22 cellular contexts compared by ENCODE assay signal in the genomic region with DNA sequence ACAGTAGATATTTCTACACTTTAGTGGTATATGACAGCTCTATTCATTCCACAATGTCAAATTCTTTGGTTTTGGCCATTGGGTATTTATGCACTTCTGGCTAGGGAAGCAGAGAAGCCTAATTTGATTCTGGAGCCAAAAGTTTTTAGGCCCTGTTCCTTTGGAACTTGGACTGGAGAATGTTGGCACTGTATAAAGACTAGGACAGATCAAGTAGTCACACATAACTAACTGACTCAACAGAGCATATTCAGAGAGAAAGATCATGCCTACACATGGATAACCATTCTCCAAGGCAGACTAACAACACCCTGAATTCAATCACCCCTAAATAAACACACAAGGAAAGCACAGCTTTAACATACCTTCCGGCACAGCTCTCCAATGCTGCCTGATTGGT.
"Had no signal": no experiment of that assay in that cellular context is flagged by ENCODE, and none has a peak within 500 bp of the region (broad histone marks: within the 10 kb centered on the region; RNA-seq: fewer than 3 reads in every experiment).

No MANE protein-coding gene starts in this region.

- ATAC-seq: activated T-cell treated with anti-CD3 and anti-CD28 coated beads, Interleukin-2, amount 50 U/mL, for 4 hours; left ventricle myocardium superior; stimulated activated naive B cell treated with anti-CD40 and anti-IgM and Interleukin-4, amounts not matched to agents 10 μg/mL and 1 μg/mL and 100 μg/mL, for 72 hours; WTC11 had no signal

- H3K9me3 Mint-ChIP-seq: activated naive CD8-positive, alpha-beta T cell treated with anti-CD3 and anti-CD28 coated beads, Interleukin-2, amount 10 ng/mL, durations not matched to agents 7 days and 5 days; activated T-cell treated with anti-CD3 and anti-CD28 coated beads, Interleukin-2, amount 50 U/mL, for 4 hours; activated T-helper 2 cell treated with anti-CD3 and anti-CD28 coated beads, Interferon-gamma antibody, Interleukin-2, Interleukin-4, amounts not matched to agents 10 μg/mL and 5 μg/mL and 100 μg/mL, durations not matched to agents 14 hours and 24 hours and 36 hours; neural crest cell; stimulated activated naive B cell treated with anti-CD40 and anti-IgM and Interleukin-4, amounts not matched to agents 10 μg/mL and 1 μg/mL and 100 μg/mL, for 72 hours; WTC11 had no signal

- DNase-seq: activated CD4-positive, alpha-beta T cell treated with anti-CD3 and anti-CD28 coated beads, Interleukin-2, amount 50 U/mL, for 48 hours; activated CD8-positive, alpha-beta memory T cell treated with anti-CD3 and anti-CD28 coated beads, Interleukin-2, amount 50 U/mL, for 48 hours; activated naive CD4-positive, alpha-beta T cell; activated naive CD8-positive, alpha-beta T cell treated with anti-CD3 and anti-CD28 coated beads, Interleukin-2, amount 10 ng/mL, durations not matched to agents 7 days and 5 days; activated T-cell treated with anti-CD3 and anti-CD28 coated beads, Interleukin-2, amount 50 U/mL, for 4 hours; amygdala; effector memory CD4-positive, alpha-beta T cell; foreskin melanocyte; glutamatergic neuron; hippocampal formation; kidney glomerular epithelial cell; left ventricle myocardium superior; mammary epithelial cell; stimulated activated CD4-positive, alpha-beta T cell treated with anti-CD3 and anti-CD28 coated beads, Interleukin-2, amount 100 ng/mL, for 48 hours; stimulated activated CD8-positive, alpha-beta memory T cell treated with anti-CD3 and anti-CD28 coated beads, Interleukin-4, amount 100 ng/mL, for 48 hours; stimulated activated naive B cell treated with anti-CD40 and anti-IgM and Interleukin-4, amounts not matched to agents 10 μg/mL and 1 μg/mL and 100 μg/mL, for 72 hours; T1000; trophoblast cell had no signal

- H3K4me3 Mint-ChIP-seq: activated naive CD8-positive, alpha-beta T cell treated with anti-CD3 and anti-CD28 coated beads, Interleukin-2, amount 10 ng/mL, durations not matched to agents 7 days and 5 days; activated T-cell treated with anti-CD3 and anti-CD28 coated beads, Interleukin-2, amount 50 U/mL, for 4 hours; neural crest cell; stimulated activated naive B cell treated with anti-CD40 and anti-IgM and Interleukin-4, amounts not matched to agents 10 μg/mL and 1 μg/mL and 100 μg/mL, for 72 hours; WTC11 had no signal

- H3K27ac ChIP-seq: cardiac muscle cell had no signal

- H3K4me1 Mint-ChIP-seq: activated naive CD8-positive, alpha-beta T cell treated with anti-CD3 and anti-CD28 coated beads, Interleukin-2, amount 10 ng/mL, durations not matched to agents 7 days and 5 days; neural crest cell had no signal

- H3K4me3 ChIP-seq: cardiac muscle cell had no signal

- H3K36me3 Mint-ChIP-seq: WTC11 had no signal

- H3K27ac Mint-ChIP-seq: activated naive CD8-positive, alpha-beta T cell treated with anti-CD3 and anti-CD28 coated beads, Interleukin-2, amount 10 ng/mL, durations not matched to agents 7 days and 5 days; activated T-helper 2 cell treated with anti-CD3 and anti-CD28 coated beads, Interferon-gamma antibody, Interleukin-2, Interleukin-4, amounts not matched to agents 10 μg/mL and 5 μg/mL and 100 μg/mL, durations not matched to agents 14 hours and 24 hours and 36 hours; stimulated activated naive B cell treated with anti-CD40 and anti-IgM and Interleukin-4, amounts not matched to agents 10 μg/mL and 1 μg/mL and 100 μg/mL, for 72 hours; WTC11 had no signal

- H3K27me3 Mint-ChIP-seq: activated naive CD8-positive, alpha-beta T cell treated with anti-CD3 and anti-CD28 coated beads, Interleukin-2, amount 10 ng/mL, durations not matched to agents 7 days and 5 days; stimulated activated naive B cell treated with anti-CD40 and anti-IgM and Interleukin-4, amounts not matched to agents 10 μg/mL and 1 μg/mL and 100 μg/mL, for 72 hours had no signal

- H3K36me3 ChIP-seq: cardiac muscle cell had no signal

- H3K27me3 ChIP-seq: cardiac muscle cell had no signal
